Comparison of ENCODE assay signal across 1 cellular context in the genomic region with DNA sequence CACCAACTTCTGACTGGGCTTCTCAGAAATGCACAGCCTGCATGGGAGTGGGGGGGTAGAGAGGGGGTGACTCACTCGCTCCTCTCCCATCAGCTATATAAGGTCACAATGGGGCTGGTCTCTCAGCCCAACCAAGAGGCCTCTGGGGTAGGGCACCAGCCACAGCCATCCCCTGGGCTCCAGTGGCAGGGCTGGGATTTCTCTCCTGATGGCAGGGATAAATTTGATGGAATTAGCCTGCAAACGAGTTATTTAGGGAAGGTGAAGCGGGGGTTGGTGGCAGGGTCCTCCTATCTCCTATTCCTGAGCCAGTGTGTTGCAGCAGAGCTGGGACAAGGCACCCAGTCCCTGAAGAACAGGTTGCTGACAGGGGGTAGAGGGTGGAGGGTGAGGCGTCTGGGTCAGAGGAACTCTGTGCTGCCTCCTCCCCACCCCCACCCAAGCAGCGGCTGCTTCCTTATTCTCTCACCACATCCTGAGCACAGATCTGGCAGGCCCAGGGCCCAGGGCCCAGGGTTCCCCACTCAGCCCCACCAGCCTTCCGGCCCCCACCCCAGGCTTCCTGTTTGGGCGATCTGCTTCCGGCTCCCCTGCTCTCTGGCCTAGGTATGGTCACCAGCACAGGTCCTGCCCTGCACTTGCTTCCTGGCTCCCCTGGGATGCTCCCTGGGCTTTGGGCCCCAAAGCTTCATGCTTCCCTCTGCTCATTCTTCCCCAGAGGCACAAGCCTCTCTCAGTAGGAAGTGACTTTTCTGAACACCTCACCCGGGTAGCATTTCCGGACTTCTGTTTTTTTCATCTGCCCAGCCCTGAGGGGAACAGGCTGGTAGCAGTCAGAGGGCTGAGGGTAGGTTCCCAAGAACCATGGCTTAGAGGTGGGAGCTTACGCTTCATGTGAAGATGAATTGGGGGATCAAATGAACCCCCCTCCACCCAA.
A peak's percentile ranks its signal among the peaks of the same experiment; 100 is the strongest.
TF ChIP-seq lines count a peak whose summit lies in the region.

No MANE protein-coding gene starts in this region.

TF ChIP-seq in K562, 482 proteins besides CTCF, POLR2A, EP300 and RAD21 (continued from another document and continues in another):
- TF ChIP-seq, protein P1, sequence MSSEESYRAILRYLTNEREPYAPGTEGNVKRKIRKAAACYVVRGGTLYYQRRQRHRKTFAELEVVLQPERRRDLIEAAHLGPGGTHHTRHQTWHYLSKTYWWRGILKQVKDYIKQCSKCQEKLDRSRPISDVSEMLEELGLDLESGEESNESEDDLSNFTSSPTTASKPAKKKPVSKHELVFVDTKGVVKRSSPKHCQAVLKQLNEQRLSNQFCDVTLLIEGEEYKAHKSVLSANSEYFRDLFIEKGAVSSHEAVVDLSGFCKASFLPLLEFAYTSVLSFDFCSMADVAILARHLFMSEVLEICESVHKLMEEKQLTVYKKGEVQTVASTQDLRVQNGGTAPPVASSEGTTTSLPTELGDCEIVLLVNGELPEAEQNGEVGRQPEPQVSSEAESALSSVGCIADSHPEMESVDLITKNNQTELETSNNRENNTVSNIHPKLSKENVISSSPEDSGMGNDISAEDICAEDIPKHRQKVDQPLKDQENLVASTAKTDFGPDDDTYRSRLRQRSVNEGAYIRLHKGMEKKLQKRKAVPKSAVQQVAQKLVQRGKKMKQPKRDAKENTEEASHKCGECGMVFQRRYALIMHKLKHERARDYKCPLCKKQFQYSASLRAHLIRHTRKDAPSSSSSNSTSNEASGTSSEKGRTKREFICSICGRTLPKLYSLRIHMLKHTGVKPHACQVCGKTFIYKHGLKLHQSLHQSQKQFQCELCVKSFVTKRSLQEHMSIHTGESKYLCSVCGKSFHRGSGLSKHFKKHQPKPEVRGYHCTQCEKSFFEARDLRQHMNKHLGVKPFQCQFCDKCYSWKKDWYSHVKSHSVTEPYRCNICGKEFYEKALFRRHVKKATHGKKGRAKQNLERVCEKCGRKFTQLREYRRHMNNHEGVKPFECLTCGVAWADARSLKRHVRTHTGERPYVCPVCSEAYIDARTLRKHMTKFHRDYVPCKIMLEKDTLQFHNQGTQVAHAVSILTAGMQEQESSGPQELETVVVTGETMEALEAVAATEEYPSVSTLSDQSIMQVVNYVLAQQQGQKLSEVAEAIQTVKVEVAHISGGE (CRISPR knock-in tag; IDR thresholded peaks at IDR 0.05): peak in 1 of 3 experiments; percentile 93; a peak in 4 of 6 replicates
- no peak for TF ChIP-seq ZNF830 (CRISPR knock-in tag; IDR thresholded peaks at IDR 0.05)
- peak; percentile 42; the same call in 1 of the 2 replicates for TF ChIP-seq PHF8 (IDR thresholded peaks at IDR 0.05; ENCODE audit: borderline replicate concordance, low read length)
- TF ChIP-seq ZNF311 (CRISPR knock-in tag; IDR thresholded peaks at IDR 0.05): no peak
- 0 out of 2 replicates have a peak, but pooled peaks have one; percentile 47 for TF ChIP-seq MEF2D (tag; conservative IDR thresholded peaks at IDR 0.05; ENCODE audit: low read depth)
- no peak for TF ChIP-seq ZNF239 (CRISPR knock-in tag; IDR thresholded peaks at IDR 0.05)
- no peak for TF ChIP-seq YBX1 (IDR thresholded peaks at IDR 0.05)
- TF ChIP-seq SIX5 (IDR thresholded peaks at IDR 0.05; ENCODE audit: borderline replicate concordance in 1 of 2, insufficient read depth in 1 of 2, low read depth in 1 of 2, low read length in 2 of 2): no peak
- TF ChIP-seq DIDO1 (tag; IDR thresholded peaks at IDR 0.05; ENCODE audit: low read depth): no peak
- TF ChIP-seq ZC3H11A (IDR thresholded peaks at IDR 0.05; ENCODE audit: low read depth, low read length): peak; percentile 22; the same call in 1 of the 2 replicates
- TF ChIP-seq BHLHE40 (IDR thresholded peaks at IDR 0.05; ENCODE audit: low read length): peak; percentile 43
- peak; percentile 80 for TF ChIP-seq TAF1 (IDR thresholded peaks at IDR 0.05; ENCODE audit: control insufficient read depth, extremely low read depth, insufficient read depth, low read length, severe bottlenecking)
- peak; percentile 86 for TF ChIP-seq ZBTB7A (IDR thresholded peaks at IDR 0.05; ENCODE audit: borderline replicate concordance, control insufficient read depth, low read depth, low read length)
- no peak for TF ChIP-seq MXI1 (IDR thresholded peaks at IDR 0.05; ENCODE audit: low read depth, low read length)
- no peak for TF ChIP-seq RBM34 (IDR thresholded peaks at IDR 0.05; ENCODE audit: borderline replicate concordance, insufficient read depth, low read length)
- TF ChIP-seq ESRRB (CRISPR knock-in tag; IDR thresholded peaks at IDR 0.05; ENCODE audit: borderline replicate concordance): peak; percentile 60; the same call in 1 of the 2 replicates
- TF ChIP-seq BRD4 (IDR thresholded peaks at IDR 0.05): peak; percentile 89
- TF ChIP-seq STAT5B (CRISPR knock-in tag; IDR thresholded peaks at IDR 0.05): no peak
- TF ChIP-seq XRCC3 (IDR thresholded peaks at IDR 0.05): no peak
- TF ChIP-seq, protein P2, sequence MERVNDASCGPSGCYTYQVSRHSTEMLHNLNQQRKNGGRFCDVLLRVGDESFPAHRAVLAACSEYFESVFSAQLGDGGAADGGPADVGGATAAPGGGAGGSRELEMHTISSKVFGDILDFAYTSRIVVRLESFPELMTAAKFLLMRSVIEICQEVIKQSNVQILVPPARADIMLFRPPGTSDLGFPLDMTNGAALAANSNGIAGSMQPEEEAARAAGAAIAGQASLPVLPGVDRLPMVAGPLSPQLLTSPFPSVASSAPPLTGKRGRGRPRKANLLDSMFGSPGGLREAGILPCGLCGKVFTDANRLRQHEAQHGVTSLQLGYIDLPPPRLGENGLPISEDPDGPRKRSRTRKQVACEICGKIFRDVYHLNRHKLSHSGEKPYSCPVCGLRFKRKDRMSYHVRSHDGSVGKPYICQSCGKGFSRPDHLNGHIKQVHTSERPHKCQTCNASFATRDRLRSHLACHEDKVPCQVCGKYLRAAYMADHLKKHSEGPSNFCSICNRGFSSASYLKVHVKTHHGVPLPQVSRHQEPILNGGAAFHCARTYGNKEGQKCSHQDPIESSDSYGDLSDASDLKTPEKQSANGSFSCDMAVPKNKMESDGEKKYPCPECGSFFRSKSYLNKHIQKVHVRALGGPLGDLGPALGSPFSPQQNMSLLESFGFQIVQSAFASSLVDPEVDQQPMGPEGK (CRISPR knock-in tag; IDR thresholded peaks at IDR 0.05; ENCODE audit: borderline replicate concordance): no peak
- TF ChIP-seq, protein P3, sequence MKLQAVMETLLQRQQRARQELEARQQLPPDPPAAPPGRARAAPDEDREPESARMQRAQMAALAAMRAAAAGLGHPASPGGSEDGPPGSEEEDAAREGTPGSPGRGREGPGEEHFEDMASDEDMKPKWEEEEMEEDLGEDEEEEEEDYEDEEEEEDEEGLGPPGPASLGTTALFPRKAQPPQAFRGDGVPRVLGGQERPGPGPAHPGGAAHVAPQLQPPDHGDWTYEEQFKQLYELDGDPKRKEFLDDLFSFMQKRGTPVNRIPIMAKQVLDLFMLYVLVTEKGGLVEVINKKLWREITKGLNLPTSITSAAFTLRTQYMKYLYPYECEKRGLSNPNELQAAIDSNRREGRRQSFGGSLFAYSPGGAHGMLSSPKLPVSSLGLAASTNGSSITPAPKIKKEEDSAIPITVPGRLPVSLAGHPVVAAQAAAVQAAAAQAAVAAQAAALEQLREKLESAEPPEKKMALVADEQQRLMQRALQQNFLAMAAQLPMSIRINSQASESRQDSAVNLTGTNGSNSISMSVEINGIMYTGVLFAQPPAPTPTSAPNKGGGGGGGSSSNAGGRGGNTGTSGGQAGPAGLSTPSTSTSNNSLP (IDR thresholded peaks at IDR 0.05; ENCODE audit: borderline replicate concordance, low read depth, low read length): no peak
- TF ChIP-seq KDM1A (IDR thresholded peaks at IDR 0.05): no peak
- TF ChIP-seq, protein P4, sequence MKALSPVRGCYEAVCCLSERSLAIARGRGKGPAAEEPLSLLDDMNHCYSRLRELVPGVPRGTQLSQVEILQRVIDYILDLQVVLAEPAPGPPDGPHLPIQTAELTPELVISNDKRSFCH (CRISPR knock-in tag; IDR thresholded peaks at IDR 0.05): no peak
- TF ChIP-seq, protein P4 (tag; IDR thresholded peaks at IDR 0.05): peak; percentile 78; the same call in 1 of the 2 replicates
- TF ChIP-seq, protein P5, sequence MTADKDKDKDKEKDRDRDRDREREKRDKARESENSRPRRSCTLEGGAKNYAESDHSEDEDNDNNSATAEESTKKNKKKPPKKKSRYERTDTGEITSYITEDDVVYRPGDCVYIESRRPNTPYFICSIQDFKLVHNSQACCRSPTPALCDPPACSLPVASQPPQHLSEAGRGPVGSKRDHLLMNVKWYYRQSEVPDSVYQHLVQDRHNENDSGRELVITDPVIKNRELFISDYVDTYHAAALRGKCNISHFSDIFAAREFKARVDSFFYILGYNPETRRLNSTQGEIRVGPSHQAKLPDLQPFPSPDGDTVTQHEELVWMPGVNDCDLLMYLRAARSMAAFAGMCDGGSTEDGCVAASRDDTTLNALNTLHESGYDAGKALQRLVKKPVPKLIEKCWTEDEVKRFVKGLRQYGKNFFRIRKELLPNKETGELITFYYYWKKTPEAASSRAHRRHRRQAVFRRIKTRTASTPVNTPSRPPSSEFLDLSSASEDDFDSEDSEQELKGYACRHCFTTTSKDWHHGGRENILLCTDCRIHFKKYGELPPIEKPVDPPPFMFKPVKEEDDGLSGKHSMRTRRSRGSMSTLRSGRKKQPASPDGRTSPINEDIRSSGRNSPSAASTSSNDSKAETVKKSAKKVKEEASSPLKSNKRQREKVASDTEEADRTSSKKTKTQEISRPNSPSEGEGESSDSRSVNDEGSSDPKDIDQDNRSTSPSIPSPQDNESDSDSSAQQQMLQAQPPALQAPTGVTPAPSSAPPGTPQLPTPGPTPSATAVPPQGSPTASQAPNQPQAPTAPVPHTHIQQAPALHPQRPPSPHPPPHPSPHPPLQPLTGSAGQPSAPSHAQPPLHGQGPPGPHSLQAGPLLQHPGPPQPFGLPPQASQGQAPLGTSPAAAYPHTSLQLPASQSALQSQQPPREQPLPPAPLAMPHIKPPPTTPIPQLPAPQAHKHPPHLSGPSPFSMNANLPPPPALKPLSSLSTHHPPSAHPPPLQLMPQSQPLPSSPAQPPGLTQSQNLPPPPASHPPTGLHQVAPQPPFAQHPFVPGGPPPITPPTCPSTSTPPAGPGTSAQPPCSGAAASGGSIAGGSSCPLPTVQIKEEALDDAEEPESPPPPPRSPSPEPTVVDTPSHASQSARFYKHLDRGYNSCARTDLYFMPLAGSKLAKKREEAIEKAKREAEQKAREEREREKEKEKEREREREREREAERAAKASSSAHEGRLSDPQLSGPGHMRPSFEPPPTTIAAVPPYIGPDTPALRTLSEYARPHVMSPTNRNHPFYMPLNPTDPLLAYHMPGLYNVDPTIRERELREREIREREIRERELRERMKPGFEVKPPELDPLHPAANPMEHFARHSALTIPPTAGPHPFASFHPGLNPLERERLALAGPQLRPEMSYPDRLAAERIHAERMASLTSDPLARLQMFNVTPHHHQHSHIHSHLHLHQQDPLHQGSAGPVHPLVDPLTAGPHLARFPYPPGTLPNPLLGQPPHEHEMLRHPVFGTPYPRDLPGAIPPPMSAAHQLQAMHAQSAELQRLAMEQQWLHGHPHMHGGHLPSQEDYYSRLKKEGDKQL (CRISPR knock-in tag; IDR thresholded peaks at IDR 0.05; ENCODE audit: borderline replicate concordance): no peak
- TF ChIP-seq, protein P6, sequence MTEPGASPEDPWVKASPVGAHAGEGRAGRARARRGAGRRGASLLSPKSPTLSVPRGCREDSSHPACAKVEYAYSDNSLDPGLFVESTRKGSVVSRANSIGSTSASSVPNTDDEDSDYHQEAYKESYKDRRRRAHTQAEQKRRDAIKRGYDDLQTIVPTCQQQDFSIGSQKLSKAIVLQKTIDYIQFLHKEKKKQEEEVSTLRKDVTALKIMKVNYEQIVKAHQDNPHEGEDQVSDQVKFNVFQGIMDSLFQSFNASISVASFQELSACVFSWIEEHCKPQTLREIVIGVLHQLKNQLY (CRISPR knock-in tag; conservative IDR thresholded peaks at IDR 0.05): no peak
- TF ChIP-seq KLF16 (IDR thresholded peaks at IDR 0.05): no peak
- TF ChIP-seq, protein P7, sequence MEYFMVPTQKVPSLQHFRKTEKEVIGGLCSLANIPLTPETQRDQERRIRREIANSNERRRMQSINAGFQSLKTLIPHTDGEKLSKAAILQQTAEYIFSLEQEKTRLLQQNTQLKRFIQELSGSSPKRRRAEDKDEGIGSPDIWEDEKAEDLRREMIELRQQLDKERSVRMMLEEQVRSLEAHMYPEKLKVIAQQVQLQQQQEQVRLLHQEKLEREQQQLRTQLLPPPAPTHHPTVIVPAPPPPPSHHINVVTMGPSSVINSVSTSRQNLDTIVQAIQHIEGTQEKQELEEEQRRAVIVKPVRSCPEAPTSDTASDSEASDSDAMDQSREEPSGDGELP (CRISPR knock-in tag; IDR thresholded peaks at IDR 0.05; ENCODE audit: borderline replicate concordance): peak; percentile 54; the same call in 1 of the 2 replicates
- TF ChIP-seq KDM5B (IDR thresholded peaks at IDR 0.05; ENCODE audit: insufficient replicate concordance, low read depth, low read length): peak; percentile 80
- no peak for TF ChIP-seq PTRF (tag; IDR thresholded peaks at IDR 0.05)
- 0 out of 2 replicates have a peak, but pooled peaks have one; percentile 12 for TF ChIP-seq ILK (tag; IDR thresholded peaks at IDR 0.05; ENCODE audit: borderline replicate concordance, low read depth)
- TF ChIP-seq EZH2 (IDR thresholded peaks at IDR 0.05; ENCODE audit: borderline replicate concordance, low read depth, low read length): no peak
- TF ChIP-seq TRIM28 (IDR thresholded peaks at IDR 0.05): no peak; the same call in 1 of the 2 replicates
- TF ChIP-seq MAZ (CRISPR knock-in tag; conservative IDR thresholded peaks at IDR 0.05 in 1 of 2, IDR thresholded peaks at IDR 0.05 in 1 of 2): peak; percentile 82 to 95
- no peak for TF ChIP-seq NONO (IDR thresholded peaks at IDR 0.05; ENCODE audit: low read depth in 2 of 2, low read length in 1 of 2)
- TF ChIP-seq, protein P8, sequence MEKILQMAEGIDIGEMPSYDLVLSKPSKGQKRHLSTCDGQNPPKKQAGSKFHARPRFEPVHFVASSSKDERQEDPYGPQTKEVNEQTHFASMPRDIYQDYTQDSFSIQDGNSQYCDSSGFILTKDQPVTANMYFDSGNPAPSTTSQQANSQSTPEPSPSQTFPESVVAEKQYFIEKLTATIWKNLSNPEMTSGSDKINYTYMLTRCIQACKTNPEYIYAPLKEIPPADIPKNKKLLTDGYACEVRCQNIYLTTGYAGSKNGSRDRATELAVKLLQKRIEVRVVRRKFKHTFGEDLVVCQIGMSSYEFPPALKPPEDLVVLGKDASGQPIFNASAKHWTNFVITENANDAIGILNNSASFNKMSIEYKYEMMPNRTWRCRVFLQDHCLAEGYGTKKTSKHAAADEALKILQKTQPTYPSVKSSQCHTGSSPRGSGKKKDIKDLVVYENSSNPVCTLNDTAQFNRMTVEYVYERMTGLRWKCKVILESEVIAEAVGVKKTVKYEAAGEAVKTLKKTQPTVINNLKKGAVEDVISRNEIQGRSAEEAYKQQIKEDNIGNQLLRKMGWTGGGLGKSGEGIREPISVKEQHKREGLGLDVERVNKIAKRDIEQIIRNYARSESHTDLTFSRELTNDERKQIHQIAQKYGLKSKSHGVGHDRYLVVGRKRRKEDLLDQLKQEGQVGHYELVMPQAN (IDR thresholded peaks at IDR 0.05; ENCODE audit: borderline replicate concordance): no peak
- TF ChIP-seq ZBTB8A (IDR thresholded peaks at IDR 0.05; ENCODE audit: partially characterized antibody): no peak
- TF ChIP-seq BRD9 (IDR thresholded peaks at IDR 0.05; ENCODE audit: low read depth, partially characterized antibody): peak; percentile 36
- TF ChIP-seq LEF1 (IDR thresholded peaks at IDR 0.05): no peak; the same call in none of the 2 replicates
- TF ChIP-seq ZNF121 (CRISPR knock-in tag; conservative IDR thresholded peaks at IDR 0.05): no peak
